1 cellular context compared by ENCODE assay signal in the genomic region with DNA sequence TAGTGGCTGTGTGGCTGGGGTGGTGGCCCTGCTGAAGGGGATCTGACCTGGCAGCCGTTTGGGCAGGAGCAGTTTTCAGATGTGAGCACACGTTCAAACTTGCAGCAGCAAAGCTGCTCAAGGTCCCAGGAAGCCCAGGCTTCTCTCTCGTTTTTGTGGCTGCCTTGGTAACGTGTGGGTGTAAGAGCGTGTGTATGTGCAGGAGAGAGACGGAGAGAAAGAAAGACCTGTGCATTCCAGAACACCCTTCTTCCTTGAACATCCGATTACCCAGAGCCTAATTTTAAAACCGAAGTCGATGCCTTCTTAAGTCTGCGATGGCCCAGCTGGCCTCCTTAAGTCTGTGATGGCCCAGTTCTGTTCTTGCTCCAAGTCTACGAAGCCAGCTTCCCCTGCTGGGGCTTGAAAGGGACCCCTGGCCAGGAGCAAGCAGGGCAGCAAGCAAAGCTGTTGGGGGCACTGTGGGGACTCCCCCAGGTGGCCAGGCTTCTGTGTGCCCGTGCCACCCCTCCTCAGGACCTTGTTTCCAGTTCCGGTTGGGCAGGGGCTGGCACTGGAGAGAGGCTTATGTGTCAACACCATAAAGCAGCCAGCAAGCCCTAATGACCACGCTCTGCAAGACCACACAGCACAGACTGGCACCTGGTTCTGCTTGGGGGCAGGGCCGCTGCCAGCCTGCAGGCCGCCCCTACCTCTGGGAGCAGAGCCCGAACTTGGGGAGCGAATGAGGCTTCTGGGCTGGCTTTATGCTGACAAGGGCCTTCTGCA.
TF ChIP-seq lines count a peak whose summit lies in the region.

No MANE protein-coding gene starts in this region.

TF ChIP-seq in GM23338, 12 proteins besides CTCF, POLR2A, EP300 and RAD21 (continued from another document):
- TF ChIP-seq, protein P1, sequence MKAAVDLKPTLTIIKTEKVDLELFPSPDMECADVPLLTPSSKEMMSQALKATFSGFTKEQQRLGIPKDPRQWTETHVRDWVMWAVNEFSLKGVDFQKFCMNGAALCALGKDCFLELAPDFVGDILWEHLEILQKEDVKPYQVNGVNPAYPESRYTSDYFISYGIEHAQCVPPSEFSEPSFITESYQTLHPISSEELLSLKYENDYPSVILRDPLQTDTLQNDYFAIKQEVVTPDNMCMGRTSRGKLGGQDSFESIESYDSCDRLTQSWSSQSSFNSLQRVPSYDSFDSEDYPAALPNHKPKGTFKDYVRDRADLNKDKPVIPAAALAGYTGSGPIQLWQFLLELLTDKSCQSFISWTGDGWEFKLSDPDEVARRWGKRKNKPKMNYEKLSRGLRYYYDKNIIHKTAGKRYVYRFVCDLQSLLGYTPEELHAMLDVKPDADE (IDR thresholded peaks at IDR 0.05), result no peak
- TF ChIP-seq, protein P2, sequence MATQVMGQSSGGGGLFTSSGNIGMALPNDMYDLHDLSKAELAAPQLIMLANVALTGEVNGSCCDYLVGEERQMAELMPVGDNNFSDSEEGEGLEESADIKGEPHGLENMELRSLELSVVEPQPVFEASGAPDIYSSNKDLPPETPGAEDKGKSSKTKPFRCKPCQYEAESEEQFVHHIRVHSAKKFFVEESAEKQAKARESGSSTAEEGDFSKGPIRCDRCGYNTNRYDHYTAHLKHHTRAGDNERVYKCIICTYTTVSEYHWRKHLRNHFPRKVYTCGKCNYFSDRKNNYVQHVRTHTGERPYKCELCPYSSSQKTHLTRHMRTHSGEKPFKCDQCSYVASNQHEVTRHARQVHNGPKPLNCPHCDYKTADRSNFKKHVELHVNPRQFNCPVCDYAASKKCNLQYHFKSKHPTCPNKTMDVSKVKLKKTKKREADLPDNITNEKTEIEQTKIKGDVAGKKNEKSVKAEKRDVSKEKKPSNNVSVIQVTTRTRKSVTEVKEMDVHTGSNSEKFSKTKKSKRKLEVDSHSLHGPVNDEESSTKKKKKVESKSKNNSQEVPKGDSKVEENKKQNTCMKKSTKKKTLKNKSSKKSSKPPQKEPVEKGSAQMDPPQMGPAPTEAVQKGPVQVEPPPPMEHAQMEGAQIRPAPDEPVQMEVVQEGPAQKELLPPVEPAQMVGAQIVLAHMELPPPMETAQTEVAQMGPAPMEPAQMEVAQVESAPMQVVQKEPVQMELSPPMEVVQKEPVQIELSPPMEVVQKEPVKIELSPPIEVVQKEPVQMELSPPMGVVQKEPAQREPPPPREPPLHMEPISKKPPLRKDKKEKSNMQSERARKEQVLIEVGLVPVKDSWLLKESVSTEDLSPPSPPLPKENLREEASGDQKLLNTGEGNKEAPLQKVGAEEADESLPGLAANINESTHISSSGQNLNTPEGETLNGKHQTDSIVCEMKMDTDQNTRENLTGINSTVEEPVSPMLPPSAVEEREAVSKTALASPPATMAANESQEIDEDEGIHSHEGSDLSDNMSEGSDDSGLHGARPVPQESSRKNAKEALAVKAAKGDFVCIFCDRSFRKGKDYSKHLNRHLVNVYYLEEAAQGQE (IDR thresholded peaks at IDR 0.05; ENCODE audit: unreplicated experiment), result no peak
- TF ChIP-seq, protein P3, sequence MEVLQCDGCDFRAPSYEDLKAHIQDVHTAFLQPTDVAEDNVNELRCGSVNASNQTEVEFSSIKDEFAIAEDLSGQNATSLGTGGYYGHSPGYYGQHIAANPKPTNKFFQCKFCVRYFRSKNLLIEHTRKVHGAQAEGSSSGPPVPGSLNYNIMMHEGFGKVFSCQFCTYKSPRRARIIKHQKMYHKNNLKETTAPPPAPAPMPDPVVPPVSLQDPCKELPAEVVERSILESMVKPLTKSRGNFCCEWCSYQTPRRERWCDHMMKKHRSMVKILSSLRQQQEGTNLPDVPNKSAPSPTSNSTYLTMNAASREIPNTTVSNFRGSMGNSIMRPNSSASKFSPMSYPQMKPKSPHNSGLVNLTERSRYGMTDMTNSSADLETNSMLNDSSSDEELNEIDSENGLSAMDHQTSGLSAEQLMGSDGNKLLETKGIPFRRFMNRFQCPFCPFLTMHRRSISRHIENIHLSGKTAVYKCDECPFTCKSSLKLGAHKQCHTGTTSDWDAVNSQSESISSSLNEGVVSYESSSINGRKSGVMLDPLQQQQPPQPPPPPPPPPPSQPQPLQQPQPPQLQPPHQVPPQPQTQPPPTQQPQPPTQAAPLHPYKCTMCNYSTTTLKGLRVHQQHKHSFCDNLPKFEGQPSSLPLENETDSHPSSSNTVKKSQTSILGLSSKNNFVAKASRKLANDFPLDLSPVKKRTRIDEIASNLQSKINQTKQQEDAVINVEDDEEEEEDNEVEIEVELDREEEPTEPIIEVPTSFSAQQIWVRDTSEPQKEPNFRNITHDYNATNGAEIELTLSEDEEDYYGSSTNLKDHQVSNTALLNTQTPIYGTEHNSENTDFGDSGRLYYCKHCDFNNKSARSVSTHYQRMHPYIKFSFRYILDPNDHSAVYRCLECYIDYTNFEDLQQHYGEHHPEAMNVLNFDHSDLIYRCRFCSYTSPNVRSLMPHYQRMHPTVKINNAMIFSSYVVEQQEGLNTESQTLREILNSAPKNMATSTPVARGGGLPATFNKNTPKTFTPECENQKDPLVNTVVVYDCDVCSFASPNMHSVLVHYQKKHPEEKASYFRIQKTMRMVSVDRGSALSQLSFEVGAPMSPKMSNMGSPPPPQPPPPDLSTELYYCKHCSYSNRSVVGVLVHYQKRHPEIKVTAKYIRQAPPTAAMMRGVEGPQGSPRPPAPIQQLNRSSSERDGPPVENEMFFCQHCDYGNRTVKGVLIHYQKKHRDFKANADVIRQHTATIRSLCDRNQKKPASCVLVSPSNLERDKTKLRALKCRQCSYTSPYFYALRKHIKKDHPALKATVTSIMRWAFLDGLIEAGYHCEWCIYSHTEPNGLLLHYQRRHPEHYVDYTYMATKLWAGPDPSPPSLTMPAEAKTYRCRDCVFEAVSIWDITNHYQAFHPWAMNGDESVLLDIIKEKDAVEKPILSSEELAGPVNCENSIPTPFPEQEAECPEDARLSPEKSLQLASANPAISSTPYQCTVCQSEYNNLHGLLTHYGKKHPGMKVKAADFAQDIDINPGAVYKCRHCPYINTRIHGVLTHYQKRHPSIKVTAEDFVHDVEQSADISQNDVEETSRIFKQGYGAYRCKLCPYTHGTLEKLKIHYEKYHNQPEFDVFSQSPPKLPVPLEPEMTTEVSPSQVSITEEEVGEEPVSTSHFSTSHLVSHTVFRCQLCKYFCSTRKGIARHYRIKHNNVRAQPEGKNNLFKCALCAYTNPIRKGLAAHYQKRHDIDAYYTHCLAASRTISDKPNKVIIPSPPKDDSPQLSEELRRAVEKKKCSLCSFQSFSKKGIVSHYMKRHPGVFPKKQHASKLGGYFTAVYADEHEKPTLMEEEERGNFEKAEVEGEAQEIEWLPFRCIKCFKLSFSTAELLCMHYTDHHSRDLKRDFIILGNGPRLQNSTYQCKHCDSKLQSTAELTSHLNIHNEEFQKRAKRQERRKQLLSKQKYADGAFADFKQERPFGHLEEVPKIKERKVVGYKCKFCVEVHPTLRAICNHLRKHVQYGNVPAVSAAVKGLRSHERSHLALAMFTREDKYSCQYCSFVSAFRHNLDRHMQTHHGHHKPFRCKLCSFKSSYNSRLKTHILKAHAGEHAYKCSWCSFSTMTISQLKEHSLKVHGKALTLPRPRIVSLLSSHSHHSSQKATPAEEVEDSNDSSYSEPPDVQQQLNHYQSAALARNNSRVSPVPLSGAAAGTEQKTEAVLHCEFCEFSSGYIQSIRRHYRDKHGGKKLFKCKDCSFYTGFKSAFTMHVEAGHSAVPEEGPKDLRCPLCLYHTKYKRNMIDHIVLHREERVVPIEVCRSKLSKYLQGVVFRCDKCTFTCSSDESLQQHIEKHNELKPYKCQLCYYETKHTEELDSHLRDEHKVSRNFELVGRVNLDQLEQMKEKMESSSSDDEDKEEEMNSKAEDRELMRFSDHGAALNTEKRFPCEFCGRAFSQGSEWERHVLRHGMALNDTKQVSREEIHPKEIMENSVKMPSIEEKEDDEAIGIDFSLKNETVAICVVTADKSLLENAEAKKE (CRISPR knock-in tag; IDR thresholded peaks at IDR 0.05), result no peak
